ENCODE assay signal across 18 cellular contexts in the genomic region with DNA sequence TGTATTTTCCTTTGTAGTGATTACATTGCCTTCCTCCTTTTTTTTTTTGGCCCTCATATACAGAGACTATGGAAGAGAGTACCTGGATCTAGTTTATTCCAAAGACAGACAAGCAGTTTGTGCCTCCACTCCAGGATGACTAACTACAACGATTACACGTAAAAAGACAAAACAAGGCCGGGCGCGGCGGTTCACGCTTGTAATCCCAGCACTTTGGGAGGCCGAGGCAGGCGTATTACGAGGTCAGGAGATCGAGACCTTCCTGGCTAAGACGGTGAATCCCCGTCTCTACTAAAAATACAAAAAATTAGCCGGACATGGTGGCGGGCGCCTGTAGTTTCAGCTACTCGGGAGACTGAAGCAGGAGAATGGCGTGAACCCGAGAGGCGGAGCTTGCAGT. TPM values are rescaled to one million over a fixed set of nuclear protein-coding genes. Genes with fewer than 3 reads are reported as not detected.
DNase-seq lines count a peak whose midpoint lies in the region; ATAC-seq and TF ChIP-seq lines count a peak whose summit lies in the region.
"Had no signal": no experiment of that assay in that cellular context is flagged by ENCODE, and none has a peak within 500 bp of the region (broad histone marks: within the 10 kb centered on the region; RNA-seq: fewer than 3 reads in every experiment).

No MANE protein-coding gene starts in this region.

- H4K91ac ChIP-seq in mesenchymal stem cell (ENCODE audit: low read length), result no peak overlapping the region

- no peak overlapping the region for H3K9ac ChIP-seq in BLaER1 treated with 17β-estradiol and CSF1 and Interleukin-3, amounts not matched to agents 10 nM and 100 nM
- no peak overlapping the region for H3K9ac ChIP-seq in mesenchymal stem cell (ENCODE audit: low read length)

- H3K27ac ChIP-seq in BLaER1 treated with 17β-estradiol and CSF1 and Interleukin-3, amounts not matched to agents 10 nM and 100 nM, result no peak overlapping the region
- no peak overlapping the region for H3K27ac ChIP-seq in CD8-positive, alpha-beta memory T cell (ENCODE audit: low read depth, low read length)
- H3K27ac ChIP-seq in mesenchymal stem cell (ENCODE audit: low read length, poor library complexity, severe bottlenecking), result no peak overlapping the region
- H3K27ac ChIP-seq in right atrium auricular region, result no peak overlapping the region
- H3K27ac ChIP-seq: coronary artery, epithelial cell of prostate, SJSA1, thoracic aorta had no signal

- peaks cover 29 to 52% (median 44%) of the 10 kb centered on the region in 3 donors for H3K4me1 Mint-ChIP-seq in CD8-positive, alpha-beta memory T cell
- H3K4me1 Mint-ChIP-seq in activated naive CD8-positive, alpha-beta T cell (ENCODE audit: low read depth), result peaks cover 42% of the 10 kb centered on the region
- peaks cover 9 to 33% of the 10 kb centered on the region in 2 donors for H3K4me1 Mint-ChIP-seq in natural killer cell

- H3K23ac ChIP-seq in mesenchymal stem cell (ENCODE audit: low read length in 2 of 2), result no peak overlapping the region

- peaks cover 1% of the 10 kb centered on the region for H3K79me1 ChIP-seq in mesenchymal stem cell (replicated peaks; ENCODE audit: low read length, poor library complexity, severe bottlenecking)

- TF ChIP-seq CTCF in natural killer cell (IDR thresholded peaks at IDR 0.05) (no peak), right atrium auricular region (IDR thresholded peaks at IDR 0.05) (no peak)

- no peaks in the 10 kb centered on the region for H3K27me3 Mint-ChIP-seq in CD8-positive, alpha-beta memory T cell
- no peaks in the 10 kb centered on the region for H3K27me3 Mint-ChIP-seq in activated naive CD8-positive, alpha-beta T cell
- H3K27me3 Mint-ChIP-seq in natural killer cell (ENCODE audit: low read depth in 2 of 2), result no peaks in the 10 kb centered on the region

- no peaks in the 10 kb centered on the region for H3K9me3 Mint-ChIP-seq in CD8-positive, alpha-beta memory T cell
- no peaks in the 10 kb centered on the region for H3K9me3 Mint-ChIP-seq in activated naive CD8-positive, alpha-beta T cell (ENCODE audit: low read depth)
- no peaks in the 10 kb centered on the region for H3K9me3 Mint-ChIP-seq in natural killer cell

- peak overlapping the region; percentile 82 to 96 (median 89); a peak in 20 of 22 replicates for H3K4me2 ChIP-seq in BLaER1 treated with 17β-estradiol and CSF1 and Interleukin-3, amounts not matched to agents 10 nM and 100 nM
- H3K4me2 ChIP-seq in mesenchymal stem cell (ENCODE audit: low read length, poor library complexity, severe bottlenecking), result no peak overlapping the region

- POLR2A ChIA-PET in CD8-positive, alpha-beta memory T cell (lab: Charles Lee), result interaction anchor here (1.0 kb wide), 1 partner anchor 53 kb away, joined by 7 read pairs; the partner anchor contains the start of gene COX14

- intact Hi-C loops in natural killer cell (cut with micrococcal nuclease), result no loop called here

- no peak overlapping the region for H2BK5ac ChIP-seq in mesenchymal stem cell (ENCODE audit: low read depth, low read length, poor library complexity, severe bottlenecking)

- CTCF ChIA-PET in CD8-positive, alpha-beta memory T cell (lab: Charles Lee), result interaction anchor here (1.8 to 4.8 kb wide), 2 partner anchors 53 to 75 kb away, joined by 4 to 38 read pairs; partner anchors contain the start of gene COX14

- no peak overlapping the region for H2BK12ac ChIP-seq in mesenchymal stem cell (ENCODE audit: low read length in 2 of 2)

- H4K8ac ChIP-seq in mesenchymal stem cell (ENCODE audit: low read length), result no peak overlapping the region

- H2AK5ac ChIP-seq in mesenchymal stem cell (ENCODE audit: low read length, severe bottlenecking), result no peak overlapping the region

- H3K14ac ChIP-seq in mesenchymal stem cell (ENCODE audit: low read length in 2 of 2), result no peak overlapping the region

- H3K4ac ChIP-seq in mesenchymal stem cell (ENCODE audit: low read depth in 1 of 2, low read length in 2 of 2), result no peak overlapping the region

- WGBS in mesenchymal stem cell, result 97% methylated on average over 20 of the region's 20 CpGs

- H3K36me3 ChIP-seq in BLaER1 treated with 17β-estradiol and CSF1 and Interleukin-3, amounts not matched to agents 10 nM and 100 nM, result peaks cover 0 to 31% (median 5%) of the 10 kb centered on the region in 11 experiments; a peak in 9 of 22 replicates
- H3K36me3 ChIP-seq in CD8-positive, alpha-beta memory T cell (ENCODE audit: insufficient read depth, low read length), result no peaks in the 10 kb centered on the region
- no peaks in the 10 kb centered on the region for H3K36me3 ChIP-seq in mesenchymal stem cell (ENCODE audit: control insufficient read depth in 1 of 2, insufficient read depth in 2 of 2, low read depth in 1 of 2, low read length in 2 of 2)
- H3K36me3 ChIP-seq in right atrium auricular region, result no peaks in the 10 kb centered on the region
- H3K36me3 ChIP-seq: BE2C, thoracic aorta had no signal

- H3K4me3 Mint-ChIP-seq in CD8-positive, alpha-beta memory T cell, result peak overlapping the region in 6 of 7 donors; percentile 58 to 97 (median 94)
- H3K4me3 Mint-ChIP-seq in activated naive CD8-positive, alpha-beta T cell, result peak overlapping the region; percentile 36
- peak overlapping the region; percentile 60 for H3K4me3 Mint-ChIP-seq in natural killer cell

- no peaks in the 10 kb centered on the region for H3K27me3 ChIP-seq in BLaER1 treated with 17β-estradiol and CSF1 and Interleukin-3, amounts not matched to agents 10 nM and 100 nM
- no peaks in the 10 kb centered on the region for H3K27me3 ChIP-seq in CD8-positive, alpha-beta memory T cell (ENCODE audit: insufficient read depth, low read length, poor library complexity, severe bottlenecking)
- H3K27me3 ChIP-seq in mesenchymal stem cell (ENCODE audit: control insufficient read depth in 1 of 2, insufficient read depth in 1 of 2, low read length in 2 of 2) (no peaks in the 10 kb centered on the region), right atrium auricular region (no peaks in the 10 kb centered on the region)
- H3K27me3 ChIP-seq: BE2C, SJSA1 had no signal

- H4K20me1 ChIP-seq in BLaER1 treated with 17β-estradiol and CSF1 and Interleukin-3, amounts not matched to agents 10 nM and 100 nM, result peaks cover 0 to 56% (median 40%) of the 10 kb centered on the region in 11 experiments; a peak in 17 of 22 replicates

- H3K36me3 Mint-ChIP-seq in CD8-positive, alpha-beta memory T cell, result peaks cover 0 to 13% (median 0%) of the 10 kb centered on the region in 3 donors
- peaks cover 4% of the 10 kb centered on the region for H3K36me3 Mint-ChIP-seq in activated naive CD8-positive, alpha-beta T cell
- H3K36me3 Mint-ChIP-seq in natural killer cell, result no peaks in the 10 kb centered on the region

- H3K18ac ChIP-seq in mesenchymal stem cell (ENCODE audit: low read depth in 1 of 2, low read length in 2 of 2), result no peak overlapping the region

- no peak overlapping the region for H2AFZ ChIP-seq in mesenchymal stem cell (ENCODE audit: low read depth, low read length)

- H2BK120ac ChIP-seq in mesenchymal stem cell (ENCODE audit: low read depth, low read length), result no peak overlapping the region

- peaks cover 0 to 20% (median 0%) of the 10 kb centered on the region in 11 experiments; a peak in 8 of 22 replicates for H3K9me3 ChIP-seq in BLaER1 treated with 17β-estradiol and CSF1 and Interleukin-3, amounts not matched to agents 10 nM and 100 nM (replicated peaks in 1 of 11)
- no peaks in the 10 kb centered on the region for H3K9me3 ChIP-seq in CD8-positive, alpha-beta memory T cell (ENCODE audit: low read length)
- H3K9me3 ChIP-seq in mesenchymal stem cell (ENCODE audit: control insufficient read depth, low read length) (peaks cover 6% of the 10 kb centered on the region), right atrium auricular region (no peaks in the 10 kb centered on the region)
- H3K9me3 ChIP-seq: BE2C, thoracic aorta had no signal

- DNase-seq in CD8-positive, alpha-beta memory T cell, result no peak
- DNase-seq in natural killer cell, result no peak
- no peak for DNase-seq in mesenchymal stem cell
- DNase-seq in Kasumi-1 (lab: John Stamatoyannopoulos, UW), result no peak
- no peak for DNase-seq in right atrium auricular region (ENCODE audit: low spot score)
- DNase-seq: anterior cingulate cortex; BE2C; GOT3; NCI-H1694 treated with DMSO at 0.1 percent for 48 hours; right cardiac atrium; stimulated activated CD4-positive, alpha-beta T cell treated with anti-CD3 and anti-CD28 coated beads, Interleukin-1b, Interleukin-23, amount 100 ng/mL, for 48 hours had no signal

- ATAC-seq in natural killer cell (no peak), HG03039 (IDR thresholded peaks at IDR 0.05; ENCODE audit: unreplicated experiment) (no peak)
- ATAC-seq: right cardiac atrium had no signal

- peak overlapping the region in 1 of 10 experiments; percentile 98; a peak in 1 of 20 replicates for H3K4me3 ChIP-seq in BLaER1 treated with 17β-estradiol and CSF1 and Interleukin-3, amounts not matched to agents 10 nM and 100 nM
- H3K4me3 ChIP-seq in CD8-positive, alpha-beta memory T cell (ENCODE audit: low read length), result no peak overlapping the region
- H3K4me3 ChIP-seq in mesenchymal stem cell (ENCODE audit: insufficient read depth in 1 of 2, low read depth in 1 of 2, low read length in 2 of 2), result no peak overlapping the region
- H3K4me3 ChIP-seq in right atrium auricular region, result no peak overlapping the region
- H3K4me3 ChIP-seq: coronary artery, SJSA1, thoracic aorta had no signal

- H3K27ac Mint-ChIP-seq in CD8-positive, alpha-beta memory T cell, result peak overlapping the region in 6 of 8 donors; percentile 18 to 72 (median 36)
- H3K27ac Mint-ChIP-seq in activated naive CD8-positive, alpha-beta T cell, result peak overlapping the region; percentile 18
- peak overlapping the region; percentile 13 to 53 for H3K27ac Mint-ChIP-seq in natural killer cell

- no peak overlapping the region for H2BK15ac ChIP-seq in mesenchymal stem cell (ENCODE audit: low read depth, poor library complexity, severe bottlenecking)

- peaks cover 18 to 62% (median 29%) of the 10 kb centered on the region in 10 experiments for H3K4me1 ChIP-seq in BLaER1 treated with 17β-estradiol and CSF1 and Interleukin-3, amounts not matched to agents 10 nM and 100 nM
- peaks cover 25% of the 10 kb centered on the region for H3K4me1 ChIP-seq in CD8-positive, alpha-beta memory T cell (ENCODE audit: insufficient read depth, low read length)
- H3K4me1 ChIP-seq in mesenchymal stem cell (ENCODE audit: control insufficient read depth, insufficient read depth, low read depth, low read length) (peaks cover 1% of the 10 kb centered on the region), right atrium auricular region (peaks cover 0 to 18% of the 10 kb centered on the region in 2 donors)
- H3K4me1 ChIP-seq: BE2C had no signal

RNA-seq across cellular contexts. Expression of gene CERS5, which starts 2.2 kb away (rescaled TPM):
- 10 to 100 TPM; 55.4 to 62.1 TPM for total RNA-seq in CD8-positive, alpha-beta memory T cell
- 47.4 TPM for polyA plus RNA-seq in CD8-positive, alpha-beta memory T cell
- total RNA-seq in natural killer cell (10 to 100 TPM; 69.9 to 81.2 (median 75.8) TPM), right atrium auricular region (10 to 100 TPM in 1 of 2 donors, 1 to 10 TPM in 1; 6.7 to 11.2 TPM)
- 41.5 TPM for polyA plus RNA-seq in mesenchymal stem cell (2013, experiment 1 of 2)
- polyA plus RNA-seq in mesenchymal stem cell (2013, experiment 2 of 2), result 44.3 TPM

RNA-seq across cellular contexts. Expression of gene COX14, which starts 52.9 kb away (rescaled TPM):
- total RNA-seq in CD8-positive, alpha-beta memory T cell, result 10 to 100 TPM; 58.7 to 59.2 TPM
- 250 TPM for polyA plus RNA-seq in CD8-positive, alpha-beta memory T cell
- total RNA-seq in natural killer cell (10 to 100 TPM; 32.8 to 42.6 (median 36.7) TPM), right atrium auricular region (100 to 1,000 TPM; 139 to 181 TPM)
- polyA plus RNA-seq in mesenchymal stem cell (2013, experiment 1 of 2), result 143 TPM
- 147 TPM for polyA plus RNA-seq in mesenchymal stem cell (2013, experiment 2 of 2)

Comparison
In these comparisons a context has a peak if more than half of its experiments do, and no peak if none do; other contexts are left out.
1. H3K4me3 Mint-ChIP-seq: peak in every context shown above with its lines; median percentile 94 in CD8-positive, alpha-beta memory T cell; 60 in natural killer cell; 36 in activated naive CD8-positive, alpha-beta T cell.
2. RNA of gene CERS5, which starts 2.2 kb away (total RNA-seq): 69.9 to 81.2 TPM in natural killer cell and 55.4 to 62.1 TPM in CD8-positive, alpha-beta memory T cell; 6.7 to 11.2 TPM in right atrium auricular region; every median in the first group is over 4 times any median in the second.
3. Peak in every context shown above with its lines, with median percentiles within 50 percentile points of each other: H3K27ac Mint-ChIP-seq.